13 cellular contexts compared by ENCODE assay signal in the genomic region with DNA sequence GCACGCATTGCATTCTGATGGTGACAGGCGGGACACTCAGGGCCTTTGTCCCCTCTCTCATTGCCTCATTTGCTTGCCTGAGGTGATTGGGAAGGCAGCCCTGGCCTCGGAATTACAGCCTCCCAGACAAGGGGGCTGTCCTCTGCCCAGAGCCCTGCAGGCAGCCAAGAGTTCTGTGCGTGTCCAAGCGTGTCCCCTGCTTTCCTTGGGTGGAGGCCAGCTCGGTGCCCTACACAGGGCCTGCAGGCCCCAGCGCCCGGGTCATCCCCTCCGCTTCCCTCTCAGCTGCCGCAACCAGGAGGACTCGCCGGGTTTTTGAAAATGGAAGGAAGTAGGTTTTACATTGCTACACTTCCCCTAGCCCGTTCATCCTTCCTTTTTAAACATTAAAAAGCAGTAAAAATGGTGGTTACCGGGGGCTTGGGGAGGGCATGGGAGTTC. TPM values are rescaled to one million over a fixed set of nuclear protein-coding genes. Genes with fewer than 3 reads are reported as not detected.
DNase-seq lines count a peak whose midpoint lies in the region; ATAC-seq, FAIRE-seq and TF ChIP-seq lines count a peak whose summit lies in the region.
"Had no signal": no experiment of that assay in that cellular context is flagged by ENCODE, and none has a peak within 500 bp of the region (broad histone marks: within the 10 kb centered on the region; RNA-seq: fewer than 3 reads in every experiment).

No MANE protein-coding gene starts in this region.

- ATAC-seq in right lobe of liver: peak in 3 of 4 donors; percentile 21 to 32 (median 22)
- no peak for ATAC-seq in HepG2
- ATAC-seq in activated CD8-positive, alpha-beta memory T cell treated with anti-CD3 and anti-CD28 coated beads, Interleukin-2, amount 10 ng/mL, durations not matched to agents 7 days and 5 days: no peak
- ATAC-seq in effector memory CD8-positive, alpha-beta T cell (replicated peaks): no peak
- no peak for ATAC-seq in GM18867 (IDR thresholded peaks at IDR 0.05; ENCODE audit: unreplicated experiment)
- ATAC-seq: activated naive CD8-positive, alpha-beta T cell treated with anti-CD3 and anti-CD28 coated beads, Interleukin-2, amount 50 U/mL, for 24 hours had no signal

- H3K36me3 Mint-ChIP-seq in dendritic cell treated with granulocyte-macrophage colony-stimulating factor and Interleukin-4, amounts not matched to agents 40 ng/mL and 50 ng/mL, for 4 days (ENCODE audit: low read depth): peaks cover 52% of the 10 kb centered on the region
- no peaks in the 10 kb centered on the region for H3K36me3 Mint-ChIP-seq in activated CD8-positive, alpha-beta memory T cell treated with anti-CD3 and anti-CD28 coated beads, Interleukin-2, amount 10 ng/mL, durations not matched to agents 7 days and 5 days
- no peaks in the 10 kb centered on the region for H3K36me3 Mint-ChIP-seq in effector memory CD8-positive, alpha-beta T cell (ENCODE audit: insufficient read depth)

- no TSS peak for BruUV-seq in HepG2 (replicated peaks; lab: Mats Ljungman, UMichigan)

- H3K9me3 ChIP-seq in right lobe of liver: no peaks in the 10 kb centered on the region
- H3K9me3 ChIP-seq in HepG2 (ENCODE audit: low read length): no peaks in the 10 kb centered on the region

- WGBS in right lobe of liver (ENCODE audit: insufficient coverage, low coverage, low lambda C conversion rate, missing lambda C conversion rate): 66% methylated on average over 11 of the region's 14 CpGs
- WGBS in HepG2 (ENCODE audit: low lambda C conversion rate): 86% methylated on average over 11 of the region's 14 CpGs

- in situ Hi-C loops in HepG2 (cut with HindIII; ENCODE audit: extremely low pct_ligation_motif_present, low pct_unique_long_range_greater_than_20kb): no loop called here

- CTCF ChIA-PET in HepG2 (lab: Yijun Ruan, JAX; ENCODE audit: low intra/inter-chr PET ratio, low total read pairs): interaction anchor here (0.6 kb wide), 1 partner anchor 59 kb away, joined by 3 read pairs; no protein-coding TSS in a partner anchor
- CTCF ChIA-PET in activated CD8-positive, alpha-beta memory T cell treated with anti-CD3 and anti-CD28 coated beads, Interleukin-2, amount 10 ng/mL, durations not matched to agents 7 days and 5 days (lab: Charles Lee): interaction anchor here (0.6 kb wide), 1 partner anchor 47 kb away, joined by 3 read pairs; no protein-coding TSS in a partner anchor

- intact Hi-C loops in right lobe of liver (cut with DNase I) (no loop called here), HepG2 (cut with micrococcal nuclease; ENCODE audit: unreplicated experiment) (no loop called here)
- intact Hi-C loops in dendritic cell treated with granulocyte-macrophage colony-stimulating factor and Interleukin-4, amounts not matched to agents 40 ng/mL and 50 ng/mL, for 4 days (cut with micrococcal nuclease): loop anchor here (5.0 to 10.0 kb wide), 2 partner anchors 40 to 53 kb away; no protein-coding TSS in a partner anchor

- H3K27me3 Mint-ChIP-seq in dendritic cell treated with granulocyte-macrophage colony-stimulating factor and Interleukin-4, amounts not matched to agents 40 ng/mL and 50 ng/mL, for 4 days: no peaks in the 10 kb centered on the region
- H3K27me3 Mint-ChIP-seq in activated CD8-positive, alpha-beta memory T cell treated with anti-CD3 and anti-CD28 coated beads, Interleukin-2, amount 10 ng/mL, durations not matched to agents 7 days and 5 days: no peaks in the 10 kb centered on the region
- no peaks in the 10 kb centered on the region for H3K27me3 Mint-ChIP-seq in effector memory CD8-positive, alpha-beta T cell
- H3K27me3 Mint-ChIP-seq: activated naive CD8-positive, alpha-beta T cell treated with anti-CD3 and anti-CD28 coated beads, Interleukin-2, amount 50 U/mL, for 24 hours had no signal

- H2AFZ ChIP-seq in HepG2 (ENCODE audit: low read length): no peak overlapping the region

- POLR2A ChIA-PET in HepG2 (lab: Yijun Ruan, JAX): interaction anchor here (0.9 kb wide), 1 partner anchor 30 kb away, joined by 4 read pairs; no protein-coding TSS in a partner anchor

- TF ChIP-seq CTCF in right lobe of liver (IDR thresholded peaks at IDR 0.05) (no peak), HepG2 (CRISPR knock-in tag; IDR thresholded peaks at IDR 0.05) (no peak)

- DNase-seq in right lobe of liver (peak in 2 of 3 donors; percentile 57 to 60), HepG2 (ENCODE audit: low spot score) (no peak), medulla oblongata (ENCODE audit: extremely low spot score) (peak; percentile 81)
- no peak for DNase-seq in activated CD8-positive, alpha-beta memory T cell treated with anti-CD3 and anti-CD28 coated beads, Interleukin-2, amount 10 ng/mL, durations not matched to agents 7 days and 5 days
- DNase-seq in effector memory CD8-positive, alpha-beta T cell: no peak
- no peak for DNase-seq in activated CD8-positive, alpha-beta memory T cell treated with anti-CD3 and anti-CD28 coated beads, Interleukin-2, amount 50 U/mL, for 48 hours
- DNase-seq: activated CD4-positive, alpha-beta T cell treated with anti-CD3 and anti-CD28 coated beads, Interleukin-2, amount 50 U/mL, for 4 hours; activated naive CD8-positive, alpha-beta T cell treated with anti-CD3 and anti-CD28 coated beads, Interleukin-2, amount 50 U/mL, for 24 hours; erythroblast; NCI-H2029 treated with DMSO at 0.1 percent for 48 hours had no signal

- no peaks in the 10 kb centered on the region for H3K79me2 ChIP-seq in HepG2 (ENCODE audit: insufficient read depth, low read length)

- FAIRE-seq in HepG2 (lab: Jason Lieb, UNC): no peak
- FAIRE-seq: keratinocyte had no signal

- H3K4me1 Mint-ChIP-seq in dendritic cell treated with granulocyte-macrophage colony-stimulating factor and Interleukin-4, amounts not matched to agents 40 ng/mL and 50 ng/mL, for 4 days (ENCODE audit: low read depth): peaks cover 100% of the 10 kb centered on the region
- peaks cover 8% of the 10 kb centered on the region for H3K4me1 Mint-ChIP-seq in activated CD8-positive, alpha-beta memory T cell treated with anti-CD3 and anti-CD28 coated beads, Interleukin-2, amount 10 ng/mL, durations not matched to agents 7 days and 5 days
- H3K4me1 Mint-ChIP-seq in effector memory CD8-positive, alpha-beta T cell (ENCODE audit: low read depth in 2 of 2): peaks cover 0 to 13% of the 10 kb centered on the region in 2 donors

- H3K4me1 ChIP-seq in right lobe of liver (peaks cover 0 to 7% (median 3%) of the 10 kb centered on the region in 4 donors), HepG2 (ENCODE audit: insufficient read depth, low read length) (peaks cover 32% of the 10 kb centered on the region)

- H3K4me3 Mint-ChIP-seq in dendritic cell treated with granulocyte-macrophage colony-stimulating factor and Interleukin-4, amounts not matched to agents 40 ng/mL and 50 ng/mL, for 4 days: peak overlapping the region; percentile 45
- no peak overlapping the region for H3K4me3 Mint-ChIP-seq in activated CD8-positive, alpha-beta memory T cell treated with anti-CD3 and anti-CD28 coated beads, Interleukin-2, amount 10 ng/mL, durations not matched to agents 7 days and 5 days
- no peak overlapping the region for H3K4me3 Mint-ChIP-seq in effector memory CD8-positive, alpha-beta T cell
- H3K4me3 Mint-ChIP-seq: activated naive CD8-positive, alpha-beta T cell treated with anti-CD3 and anti-CD28 coated beads, Interleukin-2, amount 50 U/mL, for 24 hours had no signal

- no peak overlapping the region for H3K27ac ChIP-seq in right lobe of liver
- no peak overlapping the region for H3K27ac ChIP-seq in HepG2 (ENCODE audit: extremely low read length, insufficient read depth, low read length)

- no peak for TF ChIP-seq RAD21 in HepG2 (CRISPR knock-in tag; IDR thresholded peaks at IDR 0.05)

- no peaks in the 10 kb centered on the region for H3K27me3 ChIP-seq in right lobe of liver
- H3K27me3 ChIP-seq in HepG2 (ENCODE audit: control insufficient read depth in 1 of 2, insufficient read depth in 2 of 2, low read length in 2 of 2): no peaks in the 10 kb centered on the region

- H3K27ac Mint-ChIP-seq in dendritic cell treated with granulocyte-macrophage colony-stimulating factor and Interleukin-4, amounts not matched to agents 40 ng/mL and 50 ng/mL, for 4 days: peak overlapping the region; percentile 78
- no peak overlapping the region for H3K27ac Mint-ChIP-seq in activated CD8-positive, alpha-beta memory T cell treated with anti-CD3 and anti-CD28 coated beads, Interleukin-2, amount 10 ng/mL, durations not matched to agents 7 days and 5 days
- H3K27ac Mint-ChIP-seq in effector memory CD8-positive, alpha-beta T cell: no peak overlapping the region
- H3K27ac Mint-ChIP-seq: activated naive CD8-positive, alpha-beta T cell treated with anti-CD3 and anti-CD28 coated beads, Interleukin-2, amount 50 U/mL, for 24 hours had no signal

- H3K36me3 ChIP-seq in right lobe of liver (no peaks in the 10 kb centered on the region), HepG2 (replicated peaks in 1 of 2; ENCODE audit: control insufficient read depth in 1 of 2, insufficient read depth in 2 of 2, low read length in 2 of 2) (no peaks in the 10 kb centered on the region; a peak in 1 of 5 replicates)

- TF ChIP-seq POLR2A in right lobe of liver (IDR thresholded peaks at IDR 0.05) (no peak), HepG2 (IDR thresholded peaks at IDR 0.05; ENCODE audit: insufficient read depth in 1 of 2, low read depth in 2 of 2, low read length in 2 of 2) (no peak)

- no peaks in the 10 kb centered on the region for H4K20me1 ChIP-seq in HepG2 (ENCODE audit: insufficient read depth, low read length)

- no peaks in the 10 kb centered on the region for H3K9me3 Mint-ChIP-seq in dendritic cell treated with granulocyte-macrophage colony-stimulating factor and Interleukin-4, amounts not matched to agents 40 ng/mL and 50 ng/mL, for 4 days
- no peaks in the 10 kb centered on the region for H3K9me3 Mint-ChIP-seq in activated CD8-positive, alpha-beta memory T cell treated with anti-CD3 and anti-CD28 coated beads, Interleukin-2, amount 10 ng/mL, durations not matched to agents 7 days and 5 days (ENCODE audit: low read depth)
- H3K9me3 Mint-ChIP-seq in effector memory CD8-positive, alpha-beta T cell: no peaks in the 10 kb centered on the region
- H3K9me3 Mint-ChIP-seq: activated naive CD8-positive, alpha-beta T cell treated with anti-CD3 and anti-CD28 coated beads, Interleukin-2, amount 50 U/mL, for 24 hours had no signal

- H3K4me3 ChIP-seq in right lobe of liver (no peak overlapping the region), HepG2 (replicated peaks in 1 of 3; ENCODE audit: insufficient read depth in 1 of 3, low read depth in 2 of 3, low read length in 3 of 3) (no peak overlapping the region)

- no peak overlapping the region for H3K9ac ChIP-seq in HepG2 (ENCODE audit: insufficient read depth, low read depth, low read length)

- H3K4me2 ChIP-seq in HepG2 (ENCODE audit: low read depth, low read length): no peak overlapping the region

- TF ChIP-seq EP300 in HepG2 (IDR thresholded peaks at IDR 0.05; ENCODE audit: low read depth in 2 of 2, low read length in 2 of 2) (no peak), HepG2 (CRISPR knock-in tag; IDR thresholded peaks at IDR 0.05; ENCODE audit: borderline replicate concordance) (no peak)

RNA-seq across cellular contexts. Expression of a gene that starts 1.9 kb away (rescaled TPM):
- total RNA-seq in right lobe of liver (10 to 100 TPM; 29.7 to 72.0 (median 34.8) TPM), HepG2 (2016; rRNA removed; fragmentation: Illumina TruSeq; extraction: Trizol) (12.9 and 15.7 TPM in 2 replicates)
- total RNA-seq in HepG2 (2016; cell fraction: cytosol; rRNA removed; fragmentation: Illumina TruSeq; extraction: Trizol; ENCODE audit: low read depth): 14.1 and 16.3 TPM in 2 replicates
- 6.4 and 16.5 TPM in 2 replicates for total RNA-seq in HepG2 (2016; cell fraction: insoluble cytoplasmic fraction; rRNA removed; fragmentation: Illumina TruSeq; extraction: Trizol)
- 12.4 and 12.8 TPM in 2 replicates for total RNA-seq in HepG2 (2016; cell fraction: membrane; rRNA removed; fragmentation: Illumina TruSeq; extraction: Trizol)
- 23.1 and 33.6 TPM in 2 replicates for total RNA-seq in HepG2 (2016; cell fraction: nucleus; rRNA removed; fragmentation: Illumina TruSeq; extraction: Trizol)
- polyA plus RNA-seq in HepG2 (2011; rRNA removed): 15.2 and 16.8 TPM in 2 replicates
- 9.6 and 13.3 TPM in 2 replicates for polyA plus RNA-seq in HepG2 (2011; cell fraction: cytosol; rRNA removed)
- 31.6 and 32.7 TPM in 2 replicates for polyA plus RNA-seq in HepG2 (2011; cell fraction: nucleus; rRNA removed)
- 11.1 and 12.7 TPM in 2 replicates for polyA plus RNA-seq in HepG2 (2012)
- polyA plus RNA-seq in HepG2 (2016; cell fraction: cytosol; fragmentation: Illumina TruSeq; extraction: Trizol; ENCODE audit: low read depth): 2.2 and 2.8 TPM in 2 replicates
- 5.3 and 6.3 TPM in 2 replicates for polyA plus RNA-seq in HepG2 (2016; cell fraction: insoluble cytoplasmic fraction; fragmentation: Illumina TruSeq; extraction: Trizol; ENCODE audit: low read depth)
- 4.4 and 6.1 TPM in 2 replicates for polyA plus RNA-seq in HepG2 (2016; cell fraction: membrane; fragmentation: Illumina TruSeq; extraction: Trizol; ENCODE audit: low read depth)
- 20.4 and 22.4 TPM in 2 replicates for polyA plus RNA-seq in HepG2 (2016; cell fraction: nucleus; fragmentation: Illumina TruSeq; extraction: Trizol; ENCODE audit: insufficient read depth, low read depth)
- polyA minus RNA-seq in HepG2 (2011; rRNA and poly(A)+ RNA removed; ENCODE audit: low replicate concordance): 27.9 and 38.7 TPM in 2 replicates
- 10.0 and 13.9 TPM in 2 replicates for polyA minus RNA-seq in HepG2 (2011; cell fraction: cytosol; rRNA and poly(A)+ RNA removed)
- polyA minus RNA-seq in HepG2 (2011; cell fraction: nucleus; rRNA and poly(A)+ RNA removed): 18.5 and 30.2 TPM in 2 replicates
- 10 to 100 TPM; 35.4 to 44.6 TPM for total RNA-seq in activated CD8-positive, alpha-beta memory T cell treated with anti-CD3 and anti-CD28 coated beads, Interleukin-2, amount 10 ng/mL, durations not matched to agents 7 days and 5 days

Comparison
In these comparisons a context has a peak if more than half of its experiments do, and no peak if none do; other contexts are left out.
1. ATAC-seq: peak in right lobe of liver (3 of 4); none in HepG2 (single experiment), activated CD8-positive, alpha-beta memory T cell treated with anti-CD3 and anti-CD28 coated beads, Interleukin-2, amount 10 ng/mL, durations not matched to agents 7 days and 5 days (single experiment), effector memory CD8-positive, alpha-beta T cell (single experiment) and GM18867 (single experiment).
2. DNase-seq: peak in right lobe of liver (2 of 3) and medulla oblongata (single experiment); none in HepG2 (single experiment), activated CD8-positive, alpha-beta memory T cell treated with anti-CD3 and anti-CD28 coated beads, Interleukin-2, amount 10 ng/mL, durations not matched to agents 7 days and 5 days (single experiment), effector memory CD8-positive, alpha-beta T cell (0 of 3) and activated CD8-positive, alpha-beta memory T cell treated with anti-CD3 and anti-CD28 coated beads, Interleukin-2, amount 50 U/mL, for 48 hours (single experiment).